In the genomic region with DNA sequence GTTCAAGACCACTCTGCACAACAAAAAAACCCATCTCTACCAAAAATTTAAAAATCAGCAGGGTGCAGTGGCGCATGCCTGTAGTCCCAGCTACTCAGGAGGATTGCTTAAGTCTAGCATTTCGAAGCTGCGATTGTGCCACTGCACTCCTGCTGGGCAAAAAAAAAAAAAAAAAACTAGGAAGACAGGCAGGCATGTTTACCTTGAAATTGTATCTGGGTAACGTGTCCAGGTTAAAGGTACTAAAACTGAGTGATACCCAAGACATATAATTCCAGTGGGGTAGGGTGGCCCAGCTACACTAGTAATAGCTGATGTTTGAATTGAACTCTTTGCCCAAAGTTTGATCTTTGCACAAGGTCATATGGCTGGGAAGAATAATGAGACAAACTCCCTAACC, we compare ENCODE assay signal across 19 cellular contexts. TPM values are rescaled to one million over a fixed set of nuclear protein-coding genes. Genes with fewer than 3 reads are reported as not detected.
"Had no signal": no experiment of that assay in that cellular context is flagged by ENCODE, and none has a peak within 500 bp of the region (broad histone marks: within the 10 kb centered on the region; RNA-seq: fewer than 3 reads in every experiment).

No MANE protein-coding gene starts in this region.

- H3K4me1 ChIP-seq: gastroesophageal sphincter, pancreas, sigmoid colon, thyroid gland had no signal

- H3K27ac Mint-ChIP-seq: activated CD8-positive, alpha-beta memory T cell treated with anti-CD3 and anti-CD28 coated beads, Interleukin-2, amount 10 ng/mL, durations not matched to agents 7 days and 5 days; stimulated activated memory B cell treated with anti-CD40 and anti-IgM and Interleukin-4, amounts not matched to agents 10 μg/mL and 1 μg/mL and 100 μg/mL, for 72 hours had no signal

- H3K27me3 Mint-ChIP-seq: stimulated activated memory B cell treated with anti-CD40 and anti-IgM and Interleukin-4, amounts not matched to agents 10 μg/mL and 1 μg/mL and 100 μg/mL, for 72 hours; T-cell had no signal

- H3K9me3 Mint-ChIP-seq: activated T-cell treated with anti-CD3 and anti-CD28 coated beads, Interleukin-2, amount 50 U/mL, for 4 hours; stimulated activated memory B cell treated with anti-CD40 and anti-IgM and Interleukin-4, amounts not matched to agents 10 μg/mL and 1 μg/mL and 100 μg/mL, for 72 hours; T-cell had no signal

- ATAC-seq: activated CD4-positive, CD25-positive, alpha-beta regulatory T cell treated with anti-CD3 and anti-CD28 coated beads, Interleukin-2, amount 50 U/mL, for 24 hours; activated CD8-positive, alpha-beta memory T cell treated with anti-CD3 and anti-CD28 coated beads, Interleukin-2, amount 10 ng/mL, durations not matched to agents 7 days and 5 days; activated T-cell treated with anti-CD3 and anti-CD28 coated beads, Interleukin-2, amount 50 U/mL, for 4 hours; gastroesophageal sphincter; heart right ventricle; pancreas; stimulated activated memory B cell treated with anti-CD40 and anti-IgM and Interleukin-4, amounts not matched to agents 10 μg/mL and 1 μg/mL and 100 μg/mL, for 72 hours; T-cell had no signal

- H3K27me3 ChIP-seq: gastroesophageal sphincter, heart right ventricle, pancreas, sigmoid colon, thyroid gland had no signal

- H3K27ac ChIP-seq: gastroesophageal sphincter, heart right ventricle, pancreas, sigmoid colon, thyroid gland had no signal

- H3K4me3 Mint-ChIP-seq: activated CD8-positive, alpha-beta memory T cell treated with anti-CD3 and anti-CD28 coated beads, Interleukin-2, amount 10 ng/mL, durations not matched to agents 7 days and 5 days; activated T-cell treated with anti-CD3 and anti-CD28 coated beads, Interleukin-2, amount 50 U/mL, for 4 hours; stimulated activated memory B cell treated with anti-CD40 and anti-IgM and Interleukin-4, amounts not matched to agents 10 μg/mL and 1 μg/mL and 100 μg/mL, for 72 hours; T-cell had no signal

- H3K9me3 ChIP-seq: gastroesophageal sphincter, heart right ventricle, pancreas, sigmoid colon, thyroid gland had no signal

- DNase-seq: activated CD4-positive, alpha-beta T cell treated with anti-CD3 and anti-CD28 coated beads, Interleukin-2, amount 50 U/mL, for 4 hours; activated CD8-positive, alpha-beta memory T cell treated with anti-CD3 and anti-CD28 coated beads, Interleukin-2, amount 10 ng/mL, durations not matched to agents 7 days and 5 days; activated effector memory CD4-positive, alpha-beta T cell treated with Interleukin-2 at 50 U/mL for 16 hours; activated T-cell treated with anti-CD3 and anti-CD28 coated beads, Interleukin-2, amount 50 U/mL, for 4 hours; heart right ventricle; midbrain; pancreas; sigmoid colon; stimulated activated CD4-positive, alpha-beta T cell treated with anti-CD3 and anti-CD28 coated beads, Interleukin-12 subunit alpha, Interleukin-12 subunit beta, amount 100 ng/mL, for 4 hours; T-cell; T1000; thyroid gland had no signal

- H3K4me3 ChIP-seq: gastroesophageal sphincter, heart right ventricle, lung, pancreas, sigmoid colon, thyroid gland had no signal

RNA-seq across cellular contexts. Expression of a gene that starts 18.1 kb away (rescaled TPM):
- total RNA-seq: activated CD8-positive, alpha-beta memory T cell treated with anti-CD3 and anti-CD28 coated beads, Interleukin-2, amount 10 ng/mL, durations not matched to agents 7 days and 5 days; activated T-cell treated with anti-CD3 and anti-CD28 coated beads, Interleukin-2, amount 50 U/mL, for 4 hours; astrocyte; dermis microvascular lymphatic vessel endothelial cell; heart right ventricle; lung; myocyte; sigmoid colon; T-cell; thyroid gland had no signal
- polyA plus RNA-seq: heart right ventricle had no signal
